ENCODE assay signal across 11 cellular contexts in the genomic region with DNA sequence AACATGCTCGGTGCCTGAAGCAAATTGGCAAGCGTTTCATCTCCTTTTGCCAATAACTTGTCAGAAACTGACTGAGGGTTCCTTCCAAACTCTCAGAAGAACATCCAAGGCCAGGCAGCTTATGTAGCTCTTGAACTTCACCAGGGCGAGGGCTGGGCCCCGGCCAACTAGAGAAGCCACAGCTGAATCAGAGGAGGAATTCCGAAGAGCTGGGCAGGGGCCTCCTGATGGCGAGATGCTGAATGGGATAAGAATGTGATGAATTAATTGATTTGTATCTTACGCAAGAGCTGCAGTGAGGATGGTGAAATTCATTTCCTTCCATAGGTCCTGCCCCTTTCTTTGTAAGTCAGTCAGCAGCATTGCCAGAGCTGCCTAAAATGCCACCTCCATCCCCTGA.
DNase-seq lines count a peak whose midpoint lies in the region; ATAC-seq and TF ChIP-seq lines count a peak whose summit lies in the region.
"Had no signal": no experiment of that assay in that cellular context is flagged by ENCODE, and none has a peak within 500 bp of the region (broad histone marks: within the 10 kb centered on the region; RNA-seq: fewer than 3 reads in every experiment).

No MANE protein-coding gene starts in this region.

- H3K4me2 ChIP-seq in SK-N-SH = no peak overlapping the region
- H3K4me2 ChIP-seq in fibroblast of lung (ENCODE audit: extremely low read depth, insufficient read depth, low read length) = no peak overlapping the region
- H3K4me2 ChIP-seq: A549 had no signal

- 58% methylated on average over 7 of the region's 7 CpGs for WGBS in SK-N-SH (ENCODE audit: low lambda C conversion rate)

- peak in 1 of 2 experiments; percentile 46; a peak in 1 of 4 replicates for TF ChIP-seq EP300 in SK-N-SH (IDR thresholded peaks at IDR 0.05; ENCODE audit: borderline replicate concordance in 1 of 2, low read depth in 1 of 2, low read length in 1 of 2)

- DNase-seq in cardiac muscle cell (ENCODE audit: low read depth in 1 of 2, low spot score in 1 of 2) = peak in 1 of 2 donors; percentile 73
- no peak for DNase-seq in Right ventricle myocardium inferior (ENCODE audit: missing footprints)
- DNase-seq in SK-N-SH = no peak
- peak; percentile 88 to 94 for DNase-seq in fibroblast of lung (ENCODE audit: low read depth in 2 of 2)
- DNase-seq in NCI-H2171 (lab: John Stamatoyannopoulos, UW) = no peak
- DNase-seq in NCI-H524 (lab: John Stamatoyannopoulos, UW) = no peak
- DNase-seq in H7 = no peak
- DNase-seq: activated T-cell treated with anti-CD3 and anti-CD28 coated beads, Interleukin-2, amount 50 U/mL, for 48 hours; NCI-H1417 had no signal

- H2AFZ ChIP-seq in SK-N-SH (ENCODE audit: low read depth) (no peak overlapping the region), fibroblast of lung (ENCODE audit: low read length) (no peak overlapping the region)

- TF ChIP-seq RAD21 in SK-N-SH (IDR thresholded peaks at IDR 0.05; ENCODE audit: low read length) = no peak

- H3K4me3 ChIP-seq in cardiac muscle cell (no peak overlapping the region), SK-N-SH (ENCODE audit: low read depth in 2 of 2, low read length in 1 of 2) (no peak overlapping the region), fibroblast of lung (replicated peaks in 1 of 4; ENCODE audit: control extremely low read depth in 1 of 4, insufficient read depth in 1 of 4, low read depth in 3 of 4, low read length in 4 of 4) (no peak overlapping the region), H7 (ENCODE audit: insufficient read depth, low read depth, low read length) (no peak overlapping the region)
- H3K4me3 ChIP-seq: A549 had no signal

- TF ChIP-seq CTCF in cardiac muscle cell (IDR thresholded peaks at IDR 0.05; ENCODE audit: low read depth, low read length) (no peak), SK-N-SH (IDR thresholded peaks at IDR 0.05) (no peak), fibroblast of lung (conservative IDR thresholded peaks at IDR 0.05 in 1 of 2, IDR thresholded peaks at IDR 0.05 in 1 of 2; ENCODE audit: low read depth in 1 of 2, low read length in 2 of 2) (peak in 1 of 2 donors; percentile 23)

- H3K9me2 ChIP-seq in SK-N-SH = no peaks in the 10 kb centered on the region

- H3F3A ChIP-seq in SK-N-SH (replicated peaks; ENCODE audit: insufficient read depth) = peaks cover 5% of the 10 kb centered on the region

- 0 out of 2 replicates have a peak, but pooled peaks cover 3% of the 10 kb centered on the region for H4K20me1 ChIP-seq in SK-N-SH (ENCODE audit: insufficient read depth)
- H4K20me1 ChIP-seq in fibroblast of lung (ENCODE audit: control insufficient read depth, extremely low read depth, insufficient read depth, low read length) = no peaks in the 10 kb centered on the region

- H3K4me1 ChIP-seq in cardiac muscle cell (ENCODE audit: low read depth) (peaks cover 20% of the 10 kb centered on the region), SK-N-SH (ENCODE audit: control insufficient read depth in 1 of 2, insufficient read depth in 2 of 2, low read depth in 1 of 2, low read length in 1 of 2) (peaks cover 0 to 12% of the 10 kb centered on the region in 2 experiments; a peak in 1 of 4 replicates), fibroblast of lung (ENCODE audit: control insufficient read depth, extremely low read depth, insufficient read depth, low read length) (no peaks in the 10 kb centered on the region)
- H3K4me1 ChIP-seq: A549 had no signal

- no peaks in the 10 kb centered on the region for H3K79me2 ChIP-seq in SK-N-SH (ENCODE audit: insufficient read depth)
- no peaks in the 10 kb centered on the region for H3K79me2 ChIP-seq in fibroblast of lung (ENCODE audit: control insufficient read depth, insufficient read depth, low read length)

- no peaks in the 10 kb centered on the region for H3K27me3 ChIP-seq in cardiac muscle cell
- no peaks in the 10 kb centered on the region for H3K27me3 ChIP-seq in SK-N-SH (ENCODE audit: insufficient read depth)
- H3K27me3 ChIP-seq in fibroblast of lung (ENCODE audit: control insufficient read depth, insufficient read depth, low read length) = no peaks in the 10 kb centered on the region
- no peaks in the 10 kb centered on the region for H3K27me3 ChIP-seq in H7 (ENCODE audit: control insufficient read depth, insufficient read depth, low read length)

- H3K9ac ChIP-seq in SK-N-SH = no peak overlapping the region
- no peak overlapping the region for H3K9ac ChIP-seq in fibroblast of lung (ENCODE audit: insufficient read depth, low read length)

- POLR2A ChIA-PET in SK-N-SH (lab: Yijun Ruan, JAX) = no interaction called here

- no peak for ATAC-seq in Right ventricle myocardium inferior
- ATAC-seq in GM19397 (IDR thresholded peaks at IDR 0.05; ENCODE audit: unreplicated experiment) = no peak
- ATAC-seq: A549 had no signal

- CTCF ChIA-PET in SK-N-SH (lab: Yijun Ruan, JAX) = interaction anchor here (1.1 kb wide), 1 partner anchor 80 kb away, joined by 3 read pairs; no protein-coding TSS in a partner anchor

- H3K36me3 ChIP-seq in cardiac muscle cell (no peaks in the 10 kb centered on the region), SK-N-SH (replicated peaks in 1 of 2; ENCODE audit: control insufficient read depth in 1 of 2, insufficient read depth in 2 of 2, low read length in 1 of 2) (peaks cover 0 to 5% of the 10 kb centered on the region in 2 experiments), fibroblast of lung (ENCODE audit: control insufficient read depth, insufficient read depth, low read length) (no peaks in the 10 kb centered on the region), H7 (replicated peaks; ENCODE audit: control insufficient read depth, insufficient read depth, low read length) (no peaks in the 10 kb centered on the region)

- intact Hi-C loops in Right ventricle myocardium inferior (cut with DNase I) = no loop called here

- H3K9me3 ChIP-seq in cardiac muscle cell (ENCODE audit: low read depth) (no peaks in the 10 kb centered on the region), SK-N-SH (no peaks in the 10 kb centered on the region), fibroblast of lung (ENCODE audit: control insufficient read depth, insufficient read depth, low read depth, low read length) (no peaks in the 10 kb centered on the region)

- H3K27ac ChIP-seq in cardiac muscle cell (peak overlapping the region; percentile 65), SK-N-SH (ENCODE audit: low read depth in 2 of 2, low read length in 1 of 2) (peak overlapping the region in 1 of 2 experiments; percentile 25; a peak in 1 of 4 replicates), fibroblast of lung (ENCODE audit: insufficient read depth, low read length) (no peak overlapping the region)
- H3K27ac ChIP-seq: A549 had no signal

TF ChIP-seq in SK-N-SH, 30 proteins besides CTCF, POLR2A, EP300 and RAD21 (continues in another document):
- peak; percentile 69 for TF ChIP-seq TCF12 (IDR thresholded peaks at IDR 0.05)
- no peak for TF ChIP-seq YY1 (IDR thresholded peaks at IDR 0.05; ENCODE audit: low read depth)
- no peak for TF ChIP-seq ELF1 (IDR thresholded peaks at IDR 0.05)
- TF ChIP-seq SIN3A (IDR thresholded peaks at IDR 0.05; ENCODE audit: borderline replicate concordance, low read depth, low read length) = no peak
- TF ChIP-seq NRF1 (IDR thresholded peaks at IDR 0.05; ENCODE audit: low read depth, low read length) = no peak
- no peak for TF ChIP-seq TEAD4 (IDR thresholded peaks at IDR 0.05; ENCODE audit: borderline replicate concordance, insufficient read depth)
- peak; percentile 84 for TF ChIP-seq NFIC (IDR thresholded peaks at IDR 0.05; ENCODE audit: borderline replicate concordance)
- TF ChIP-seq FOSL2 (IDR thresholded peaks at IDR 0.05; ENCODE audit: borderline replicate concordance, low read depth) = peak; percentile 30; the same call in 1 of the 2 replicates
- TF ChIP-seq RXRA (IDR thresholded peaks at IDR 0.05; ENCODE audit: borderline replicate concordance, low read depth) = no peak
- TF ChIP-seq MXI1 (IDR thresholded peaks at IDR 0.05; ENCODE audit: low read depth, low read length) = no peak
- TF ChIP-seq, protein P1, sequence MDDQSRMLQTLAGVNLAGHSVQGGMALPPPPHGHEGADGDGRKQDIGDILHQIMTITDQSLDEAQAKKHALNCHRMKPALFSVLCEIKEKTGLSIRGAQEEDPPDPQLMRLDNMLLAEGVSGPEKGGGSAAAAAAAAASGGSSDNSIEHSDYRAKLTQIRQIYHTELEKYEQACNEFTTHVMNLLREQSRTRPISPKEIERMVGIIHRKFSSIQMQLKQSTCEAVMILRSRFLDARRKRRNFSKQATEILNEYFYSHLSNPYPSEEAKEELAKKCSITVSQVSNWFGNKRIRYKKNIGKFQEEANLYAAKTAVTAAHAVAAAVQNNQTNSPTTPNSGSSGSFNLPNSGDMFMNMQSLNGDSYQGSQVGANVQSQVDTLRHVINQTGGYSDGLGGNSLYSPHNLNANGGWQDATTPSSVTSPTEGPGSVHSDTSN (IDR thresholded peaks at IDR 0.05) = peak; percentile 64
- no peak for TF ChIP-seq SMC3 (IDR thresholded peaks at IDR 0.05; ENCODE audit: low read depth, low read length)
- TF ChIP-seq GABPA (IDR thresholded peaks at IDR 0.05; ENCODE audit: low read depth) = no peak
- TF ChIP-seq TAF1 (IDR thresholded peaks at IDR 0.05; ENCODE audit: borderline replicate concordance, low read depth, low read length) = no peak
- no peak for TF ChIP-seq RFX5 (IDR thresholded peaks at IDR 0.05; ENCODE audit: low read length)
- TF ChIP-seq GATA2 (CRISPR knock-in tag; IDR thresholded peaks at IDR 0.05) = no peak
- no peak for TF ChIP-seq RCOR1 (IDR thresholded peaks at IDR 0.05; ENCODE audit: low read length)

Comparison
In these comparisons a context has a peak if more than half of its experiments do, and no peak if none do; other contexts are left out.
1. DNase-seq: peak in fibroblast of lung (2 of 2); none in Right ventricle myocardium inferior (single experiment), SK-N-SH (single experiment), NCI-H2171 (single experiment), NCI-H524 (0 of 2) and H7 (single experiment).